In the genomic region with DNA sequence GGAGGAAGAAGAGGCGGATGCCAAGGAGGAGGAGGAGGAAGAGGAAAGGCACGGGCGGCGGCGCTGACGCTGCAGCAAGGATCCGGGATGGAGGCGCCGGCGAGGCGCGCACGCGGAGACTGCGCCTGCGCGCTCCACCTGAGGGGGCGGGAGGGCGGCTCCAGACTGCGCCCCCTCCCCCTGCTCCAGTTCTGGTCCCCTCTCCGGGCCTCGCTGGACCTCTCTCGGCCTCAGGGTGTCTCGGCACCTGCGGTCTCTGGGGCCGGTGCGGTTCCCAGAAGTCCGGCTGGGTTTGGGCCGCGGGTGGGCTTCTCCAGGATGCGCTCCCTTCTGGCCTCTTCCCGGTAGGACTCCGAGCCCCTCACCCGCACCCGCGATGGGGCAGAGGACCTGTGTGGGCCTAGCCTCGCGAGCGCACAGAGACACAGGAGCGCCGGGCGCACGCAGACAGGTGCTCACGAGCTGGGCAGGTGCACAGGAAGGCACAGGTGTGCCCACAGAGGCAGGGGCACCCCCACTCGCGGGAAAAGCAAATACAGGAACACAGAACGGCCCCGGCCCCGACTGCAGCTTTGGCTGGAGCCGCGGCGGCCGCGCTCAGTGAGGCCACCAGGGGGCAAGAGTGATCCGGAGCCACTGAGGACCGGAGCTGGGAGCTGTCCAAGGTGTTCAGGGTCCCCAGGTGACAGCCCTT, we compare ENCODE assay signal across 8 cellular contexts. TPM values are rescaled to one million over a fixed set of nuclear protein-coding genes. Genes with fewer than 3 reads are reported as not detected.
DNase-seq lines count a peak whose midpoint lies in the region; ATAC-seq lines count a peak whose summit lies in the region.

Gene NPDC1 (minus strand): TSS at position 84 of the 694 bp plus-strand sequence. CDS start 188 bp downstream, outside the sequence.

- H2BK15ac ChIP-seq in mesenchymal stem cell (ENCODE audit: low read depth, poor library complexity, severe bottlenecking): no peak within 1 kb of the TSS

- no peak within 1 kb of the TSS for H3K27ac ChIP-seq in mesenchymal stem cell (ENCODE audit: low read length, poor library complexity, severe bottlenecking)

- H3K14ac ChIP-seq in mesenchymal stem cell (ENCODE audit: low read length in 2 of 2): peak within 1 kb of the TSS in 1 of 2 experiments; percentile 81

- peak within 1 kb of the TSS; percentile 72 for H3K9ac ChIP-seq in mesenchymal stem cell (ENCODE audit: low read length)

- peaks cover 27 to 48% of the 10 kb centered on the region in 2 donors for H3K27me3 Mint-ChIP-seq in effector memory CD8-positive, alpha-beta T cell

- H2AK5ac ChIP-seq in mesenchymal stem cell (ENCODE audit: low read length, severe bottlenecking): no peak within 1 kb of the TSS

- ATAC-seq in HG03066 (IDR thresholded peaks at IDR 0.05; ENCODE audit: low read depth, unreplicated experiment) (peak; percentile 54), HG03135 (IDR thresholded peaks at IDR 0.05; ENCODE audit: unreplicated experiment) (no peak)
- peak; percentile 83 for ATAC-seq in effector memory CD8-positive, alpha-beta T cell (replicated peaks)

- H3K79me1 ChIP-seq in mesenchymal stem cell (replicated peaks; ENCODE audit: low read length, poor library complexity, severe bottlenecking): no peaks in the 10 kb centered on the region

- H3K4me2 ChIP-seq in mesenchymal stem cell (ENCODE audit: low read length, poor library complexity, severe bottlenecking): peak within 1 kb of the TSS; percentile 91

- H3K36me3 ChIP-seq in mesenchymal stem cell (ENCODE audit: control insufficient read depth in 1 of 2, insufficient read depth in 2 of 2, low read depth in 1 of 2, low read length in 2 of 2): peaks cover 0 to 8% of the 10 kb centered on the region in 2 experiments

- peaks cover 28% of the 10 kb centered on the region for H3K36me3 Mint-ChIP-seq in effector memory CD8-positive, alpha-beta T cell (ENCODE audit: insufficient read depth)

- no peak within 1 kb of the TSS for H2BK5ac ChIP-seq in mesenchymal stem cell (ENCODE audit: low read depth, low read length, poor library complexity, severe bottlenecking)

- H3K27ac Mint-ChIP-seq in effector memory CD8-positive, alpha-beta T cell: no peak within 1 kb of the TSS

- H2BK120ac ChIP-seq in mesenchymal stem cell (ENCODE audit: low read depth, low read length): peak within 1 kb of the TSS; percentile 42

- DNase-seq in CD1c-positive myeloid dendritic cell (ENCODE audit: extremely low spot score): peak; percentile 82
- DNase-seq in NCI-H82 treated with DMSO at 0.1 percent for 48 hours (lab: John Stamatoyannopoulos, UW; ENCODE audit: unreplicated experiment): peak; percentile 31
- DNase-seq in activated CD8-positive, alpha-beta memory T cell treated with anti-CD3 and anti-CD28 coated beads for 48 hours (ENCODE audit: low read depth in 2 of 3, low spot score in 2 of 3): peak; percentile 56 to 66 (median 65)
- peak; percentile 78 to 82 (median 78) for DNase-seq in effector memory CD8-positive, alpha-beta T cell
- DNase-seq in mesenchymal stem cell: peak; percentile 75
- DNase-seq in stimulated activated CD4-positive, alpha-beta T cell treated with anti-CD3 and anti-CD28 coated beads, TNF-alpha, amount 100 ng/mL, for 48 hours (ENCODE audit: low read depth in 3 of 3): peak; percentile 62 to 79 (median 75)

- peak within 1 kb of the TSS; percentile 54 for H4K91ac ChIP-seq in mesenchymal stem cell (ENCODE audit: low read length)

- peak within 1 kb of the TSS; percentile 96 for H2AFZ ChIP-seq in mesenchymal stem cell (ENCODE audit: low read depth, low read length)

- no peaks in the 10 kb centered on the region for H3K9me3 Mint-ChIP-seq in effector memory CD8-positive, alpha-beta T cell

- peaks cover 7 to 21% of the 10 kb centered on the region in 2 donors for H3K4me1 Mint-ChIP-seq in effector memory CD8-positive, alpha-beta T cell (ENCODE audit: low read depth in 2 of 2)

- peak within 1 kb of the TSS in 1 of 2 experiments; percentile 94 for H3K23ac ChIP-seq in mesenchymal stem cell (ENCODE audit: low read length in 2 of 2)

- H3K4me3 Mint-ChIP-seq in effector memory CD8-positive, alpha-beta T cell: peak within 1 kb of the TSS; percentile 71 to 82

- H3K4me3 ChIP-seq in mesenchymal stem cell (ENCODE audit: insufficient read depth in 1 of 2, low read depth in 1 of 2, low read length in 2 of 2): peak within 1 kb of the TSS; percentile 63 to 82

- WGBS in mesenchymal stem cell: 1% methylated on average over 52 of the region's 56 CpGs

- no peaks in the 10 kb centered on the region for H3K9me3 ChIP-seq in mesenchymal stem cell (ENCODE audit: control insufficient read depth, low read length)

- H3K18ac ChIP-seq in mesenchymal stem cell (ENCODE audit: low read depth in 1 of 2, low read length in 2 of 2): peak within 1 kb of the TSS in 1 of 2 experiments; percentile 42

- peak within 1 kb of the TSS in 1 of 2 experiments; percentile 37 for H2BK12ac ChIP-seq in mesenchymal stem cell (ENCODE audit: low read length in 2 of 2)

- H3K4me1 ChIP-seq in mesenchymal stem cell (ENCODE audit: control insufficient read depth, insufficient read depth, low read depth, low read length): peaks cover 27% of the 10 kb centered on the region

- H3K27me3 ChIP-seq in mesenchymal stem cell (ENCODE audit: control insufficient read depth in 1 of 2, insufficient read depth in 1 of 2, low read length in 2 of 2): peaks cover 37 to 70% of the 10 kb centered on the region in 2 experiments

- H4K8ac ChIP-seq in mesenchymal stem cell (ENCODE audit: low read length): peak within 1 kb of the TSS; percentile 55

- H3K4ac ChIP-seq in mesenchymal stem cell (ENCODE audit: low read depth in 1 of 2, low read length in 2 of 2): no peak within 1 kb of the TSS

RNA-seq across cellular contexts. Expression of gene NPDC1, which starts in this region (rescaled TPM):
- polyA plus RNA-seq in mesenchymal stem cell (2013, experiment 1 of 2): 27.3 TPM
- polyA plus RNA-seq in mesenchymal stem cell (2013, experiment 2 of 2): 25.4 TPM

Comparison
In these comparisons a context has a peak if more than half of its experiments do, and no peak if none do; other contexts are left out.
1. DNase-seq: peak in every context shown above with its lines; median percentile 82 in CD1c-positive myeloid dendritic cell; 78 in effector memory CD8-positive, alpha-beta T cell; 75 in mesenchymal stem cell; 75 in stimulated activated CD4-positive, alpha-beta T cell treated with anti-CD3 and anti-CD28 coated beads, TNF-alpha, amount 100 ng/mL, for 48 hours; 65 in activated CD8-positive, alpha-beta memory T cell treated with anti-CD3 and anti-CD28 coated beads for 48 hours; 31 in NCI-H82 treated with DMSO at 0.1 percent for 48 hours.